In genomic region chr20:40650707-40651106, GRCh38 we compare ENCODE assay signal across 13 cellular contexts. TPM values are rescaled to one million over a fixed set of nuclear protein-coding genes. Genes with fewer than 3 reads are reported as not detected.
"Had no signal": no experiment of that assay in that cellular context is flagged by ENCODE, and none has a peak within 500 bp of the region (broad histone marks: within the 10 kb centered on the region; RNA-seq: fewer than 3 reads in every experiment).

No MANE protein-coding gene starts in this region.

- H3K27ac Mint-ChIP-seq: activated naive CD4-positive, alpha-beta T cell treated with anti-CD3 and anti-CD28 coated beads for 36 hours; activated T-helper 17 cell treated with anti-CD3 and anti-CD28 coated beads, Interleukin-2, amount 50 U/mL, for 72 hours; stimulated activated naive CD8-positive, alpha-beta T cell treated with anti-CD3 and anti-CD28 coated beads, Interleukin-15, Interleukin-2, amounts not matched to agents 100 ng/mL and 50 ng/mL, for 24 hours had no signal

- H3K4me3 Mint-ChIP-seq: activated naive CD4-positive, alpha-beta T cell treated with anti-CD3 and anti-CD28 coated beads for 36 hours; activated T-helper 17 cell treated with anti-CD3 and anti-CD28 coated beads, Interleukin-2, amount 50 U/mL, for 72 hours; neural crest cell; stimulated activated naive CD8-positive, alpha-beta T cell treated with anti-CD3 and anti-CD28 coated beads, Interleukin-15, Interleukin-2, amounts not matched to agents 100 ng/mL and 50 ng/mL, for 24 hours had no signal

- H3K9me3 Mint-ChIP-seq: activated naive CD4-positive, alpha-beta T cell treated with anti-CD3 and anti-CD28 coated beads for 36 hours; activated T-helper 17 cell treated with anti-CD3 and anti-CD28 coated beads, Interleukin-2, amount 50 U/mL, for 72 hours; stimulated activated naive CD8-positive, alpha-beta T cell treated with anti-CD3 and anti-CD28 coated beads, Interleukin-15, Interleukin-2, amounts not matched to agents 100 ng/mL and 50 ng/mL, for 24 hours had no signal

- DNase-seq: activated CD4-positive, alpha-beta T cell treated with anti-CD3 and anti-CD28 coated beads, Interleukin-2, amount 50 U/mL, for 1 hour; activated naive CD4-positive, alpha-beta T cell treated with anti-CD3 and anti-CD28 coated beads for 36 hours; activated T-cell treated with anti-CD3 and anti-CD28 coated beads for 4 hours; cortex of kidney; esophagus squamous epithelium; left ventricle myocardium superior; ovary; stimulated activated CD4-positive, alpha-beta T cell treated with anti-CD3 and anti-CD28 coated beads, Interleukin-15, amount 100 ng/mL, for 24 hours; stimulated activated CD4-positive, alpha-beta T cell treated with anti-CD3 and anti-CD28 coated beads, Interleukin-4, amount 100 ng/mL, for 24 hours; T-helper 2 cell had no signal

- H3K4me1 Mint-ChIP-seq: activated T-helper 17 cell treated with anti-CD3 and anti-CD28 coated beads, Interleukin-2, amount 50 U/mL, for 72 hours had no signal

RNA-seq across cellular contexts. Expression of gene MAFB, which starts 38.3 kb away (rescaled TPM):
- total RNA-seq: activated naive CD4-positive, alpha-beta T cell treated with anti-CD3 and anti-CD28 coated beads for 36 hours; activated T-helper 17 cell treated with anti-CD3 and anti-CD28 coated beads, Interleukin-2, amount 50 U/mL, for 72 hours had no signal
